ENCODE assay signal across 27 cellular contexts in the genomic region with DNA sequence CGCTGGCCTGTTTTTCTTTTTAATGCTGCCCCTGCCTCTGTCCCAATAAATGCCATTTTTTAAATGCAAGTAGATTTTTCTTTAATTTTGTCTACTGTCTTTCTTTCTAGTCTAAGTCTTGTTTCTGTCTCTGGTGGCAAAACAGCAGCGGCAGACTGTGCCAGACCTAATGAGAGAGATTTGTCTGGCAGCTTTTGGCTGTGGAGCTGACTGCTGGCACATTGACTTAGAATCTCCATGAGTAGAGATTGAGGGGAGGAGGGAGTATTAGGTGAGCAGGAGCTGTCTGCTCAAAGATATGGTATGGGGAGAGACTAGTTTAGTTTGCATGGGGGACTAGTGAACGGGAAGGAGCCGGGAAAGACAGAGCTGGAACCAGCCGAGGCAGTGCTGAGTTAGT. TPM values are rescaled to one million over a fixed set of nuclear protein-coding genes. Genes with fewer than 3 reads are reported as not detected.
"Had no signal": no experiment of that assay in that cellular context is flagged by ENCODE, and none has a peak within 500 bp of the region (broad histone marks: within the 10 kb centered on the region; RNA-seq: fewer than 3 reads in every experiment).

No MANE protein-coding gene starts in this region.

- H3K4me3 ChIP-seq: dorsolateral prefrontal cortex, gastroesophageal sphincter, neural progenitor cell, sigmoid colon, stomach, thyroid gland had no signal

- H3K27me3 ChIP-seq: neural progenitor cell, stomach, thyroid gland had no signal

- H3K4me1 ChIP-seq: neural progenitor cell, sigmoid colon had no signal

- H3K9me3 ChIP-seq: gastroesophageal sphincter, sigmoid colon, stomach, thyroid gland had no signal

- H3K4me1 Mint-ChIP-seq: naive thymus-derived CD4-positive, alpha-beta T cell; stimulated activated effector memory CD8-positive, alpha-beta T cell treated with anti-CD3 and anti-CD28 coated beads, Interleukin-12 subunit alpha, Interleukin-12 subunit beta, amount 100 ng/mL, for 72 hours had no signal

- H3K27ac Mint-ChIP-seq: immature natural killer cell; naive thymus-derived CD4-positive, alpha-beta T cell; nephron; neural progenitor cell; progenitor cell of endocrine pancreas; stimulated activated effector memory CD8-positive, alpha-beta T cell treated with anti-CD3 and anti-CD28 coated beads, Interleukin-12 subunit alpha, Interleukin-12 subunit beta, amount 100 ng/mL, for 72 hours had no signal

- H3K9me3 Mint-ChIP-seq: immature natural killer cell; stimulated activated effector memory CD8-positive, alpha-beta T cell treated with anti-CD3 and anti-CD28 coated beads, Interleukin-12 subunit alpha, Interleukin-12 subunit beta, amount 100 ng/mL, for 72 hours had no signal

- DNase-seq: dorsolateral prefrontal cortex; effector CD4-positive, alpha-beta T cell; foreskin fibroblast; hypothalamus; immature natural killer cell; islet precursor cell; kidney glomerular epithelial cell; mesenchymal stem cell; midbrain; naive thymus-derived CD4-positive, alpha-beta T cell; sigmoid colon; stimulated activated CD4-positive, alpha-beta T cell treated with anti-CD3 and anti-CD28 coated beads, Interleukin-2, amount 100 ng/mL, for 24 hours; stimulated activated CD4-positive, alpha-beta T cell treated with anti-CD3 and anti-CD28 coated beads, Interleukin-4, amount 100 ng/mL, for 24 hours; stimulated activated naive CD4-positive, alpha-beta T cell treated with Interleukin-2 at 50 U/mL for 16 hours; stomach; thyroid gland; trophoblast cell had no signal

- H3K27me3 Mint-ChIP-seq: progenitor cell of endocrine pancreas had no signal

- H3K27ac ChIP-seq: dorsolateral prefrontal cortex, epithelial cell of prostate, gastroesophageal sphincter, neural progenitor cell, parathyroid adenoma, sigmoid colon, stomach, thyroid gland had no signal

- H3K36me3 ChIP-seq: gastroesophageal sphincter, neural progenitor cell, sigmoid colon, thyroid gland had no signal

- H3K36me3 Mint-ChIP-seq: immature natural killer cell; naive thymus-derived CD4-positive, alpha-beta T cell; neural progenitor cell; stimulated activated effector memory CD8-positive, alpha-beta T cell treated with anti-CD3 and anti-CD28 coated beads, Interleukin-12 subunit alpha, Interleukin-12 subunit beta, amount 100 ng/mL, for 72 hours had no signal

- ATAC-seq: esophagus mucosa; gastroesophageal sphincter; naive thymus-derived CD4-positive, alpha-beta T cell; stimulated activated effector memory CD8-positive, alpha-beta T cell treated with anti-CD3 and anti-CD28 coated beads, Interleukin-12 subunit alpha, Interleukin-12 subunit beta, amount 100 ng/mL, for 72 hours had no signal

- H3K4me3 Mint-ChIP-seq: immature natural killer cell; naive thymus-derived CD4-positive, alpha-beta T cell; nephron; neural progenitor cell; stimulated activated effector memory CD8-positive, alpha-beta T cell treated with anti-CD3 and anti-CD28 coated beads, Interleukin-12 subunit alpha, Interleukin-12 subunit beta, amount 100 ng/mL, for 72 hours had no signal

RNA-seq across cellular contexts. Expression of a gene that starts 13.0 kb away (rescaled TPM):
- total RNA-seq: lung microvascular endothelial cell, skeletal muscle tissue had no signal
- polyA plus RNA-seq: immature natural killer cell; naive thymus-derived CD4-positive, alpha-beta T cell had no signal
